In genomic region chr12:14950421-14950820, GRCh38 we compare ENCODE assay signal across 11 cellular contexts. TPM values are rescaled to one million over a fixed set of nuclear protein-coding genes. Genes with fewer than 3 reads are reported as not detected.
DNase-seq lines count a peak whose midpoint lies in the region; ATAC-seq, FAIRE-seq and TF ChIP-seq lines count a peak whose summit lies in the region.
"Had no signal": no experiment of that assay in that cellular context is flagged by ENCODE, and none has a peak within 500 bp of the region (broad histone marks: within the 10 kb centered on the region; RNA-seq: fewer than 3 reads in every experiment).

No MANE protein-coding gene starts in this region.

- no peaks in the 10 kb centered on the region for H4K20me1 ChIP-seq in endothelial cell of umbilical vein (replicated peaks; ENCODE audit: control insufficient read depth, extremely low read depth, insufficient read depth, low read length)

- peak overlapping the region in 9 of 12 donors; percentile 33 to 92 (median 78) for H3K27ac ChIP-seq in heart left ventricle
- H3K27ac ChIP-seq in endothelial cell of umbilical vein (ENCODE audit: insufficient read depth, low read depth, low read length): peak overlapping the region; percentile 94
- peak overlapping the region; percentile 91 for H3K27ac ChIP-seq in thymus (ENCODE audit: low read depth)

- H3K4me1 ChIP-seq in heart left ventricle (peaks cover 5 to 96% (median 59%) of the 10 kb centered on the region in 12 donors), endothelial cell of umbilical vein (ENCODE audit: control insufficient read depth, extremely low read depth, insufficient read depth, low read length) (peaks cover 82% of the 10 kb centered on the region), thymus (ENCODE audit: control insufficient read depth, insufficient read depth, low read length) (peaks cover 57% of the 10 kb centered on the region)

- DNase-seq in heart left ventricle: no peak
- DNase-seq in left cardiac atrium: no peak
- DNase-seq in RPMI7951 (ENCODE audit: low read depth): peak; percentile 55
- DNase-seq in endothelial cell of umbilical vein (ENCODE audit: low read depth, low spot score): no peak
- no peak for DNase-seq in NCI-H446 treated with DMSO at 0.1 percent for 48 hours (lab: John Stamatoyannopoulos, UW)
- DNase-seq in HUDEP-2 (lab: John Stamatoyannopoulos, UW; ENCODE audit: unreplicated experiment in 76 of 76): no peak
- no peak for DNase-seq in RCC 7860 (ENCODE audit: low spot score)
- DNase-seq: body of pancreas, NCI-H2107, psoas muscle had no signal

- TF ChIP-seq CTCF in heart left ventricle (IDR thresholded peaks at IDR 0.05) (no peak), endothelial cell of umbilical vein (IDR thresholded peaks at IDR 0.05; ENCODE audit: extremely low read depth in 1 of 2, insufficient read depth in 1 of 2, low read depth in 1 of 2, low read length in 2 of 2) (no peak)

- H3K9me1 ChIP-seq in endothelial cell of umbilical vein (replicated peaks; ENCODE audit: control insufficient read depth, extremely low read depth, insufficient read depth, low read length): no peaks in the 10 kb centered on the region

- peak overlapping the region in 1 of 12 donors; percentile 18 for H3K4me3 ChIP-seq in heart left ventricle
- no peak overlapping the region for H3K4me3 ChIP-seq in endothelial cell of umbilical vein (replicated peaks in 1 of 3; ENCODE audit: insufficient read depth in 1 of 3, low read depth in 1 of 3, low read length in 3 of 3)
- no peak overlapping the region for H3K4me3 ChIP-seq in thymus (ENCODE audit: low read length)
- H3K4me3 ChIP-seq: body of pancreas, psoas muscle had no signal

- POLR2A ChIA-PET in endothelial cell of umbilical vein (lab: Charles Lee): no interaction called here

- ATAC-seq in heart left ventricle (no peak), left cardiac atrium (no peak)
- ATAC-seq: body of pancreas, psoas muscle had no signal

- BruUV-seq in endothelial cell of umbilical vein (replicated peaks; lab: Mats Ljungman, UMichigan): no TSS peak

- intact Hi-C loops in heart left ventricle (cut with DNase I): loop anchor here in 3 of 10 donors (5.0 kb wide), 3 partner anchors 48 to 108 kb away; partner anchors contain the start of gene ART4 (in 1 of the 3)
- intact Hi-C loops in left cardiac atrium (cut with DNase I): loop anchor here in 1 of 2 donors (5.0 kb wide), 1 partner anchor 63 kb away; the partner anchor contains the start of gene MGP
- intact Hi-C loops in endothelial cell of umbilical vein (cut with micrococcal nuclease): loop anchor here (10.0 kb wide), 1 partner anchor 696 kb away; no protein-coding TSS in a partner anchor

- H3K79me2 ChIP-seq in endothelial cell of umbilical vein (ENCODE audit: control insufficient read depth, insufficient read depth, low read length): peaks cover 70% of the 10 kb centered on the region

- FAIRE-seq in endothelial cell of umbilical vein (lab: Jason Lieb, UNC) (no peak), RCC 7860 (lab: Jason Lieb, UNC) (no peak)

- H3K4me2 ChIP-seq in endothelial cell of umbilical vein (ENCODE audit: insufficient read depth, low read length): no peak overlapping the region

- no peak overlapping the region for H3K9ac ChIP-seq in endothelial cell of umbilical vein (replicated peaks; ENCODE audit: extremely low read depth, insufficient read depth, low read length)

- H3K9me3 ChIP-seq in heart left ventricle (no peaks in the 10 kb centered on the region), endothelial cell of umbilical vein (replicated peaks; ENCODE audit: control insufficient read depth, insufficient read depth, low read length) (no peaks in the 10 kb centered on the region), thymus (ENCODE audit: control insufficient read depth) (no peaks in the 10 kb centered on the region)
- H3K9me3 ChIP-seq: body of pancreas, psoas muscle had no signal

- peaks cover 0 to 56% (median 39%) of the 10 kb centered on the region in 9 donors for H3K36me3 ChIP-seq in heart left ventricle
- peaks cover 13 to 32% of the 10 kb centered on the region in 2 experiments for H3K36me3 ChIP-seq in endothelial cell of umbilical vein (ENCODE audit: control insufficient read depth in 2 of 2, extremely low read depth in 1 of 2, insufficient read depth in 2 of 2, low read length in 2 of 2)
- H3K36me3 ChIP-seq in thymus (ENCODE audit: control insufficient read depth, insufficient read depth): peaks cover 39% of the 10 kb centered on the region

- TF ChIP-seq POLR2A in heart left ventricle (IDR thresholded peaks at IDR 0.05): no peak
- no peak for TF ChIP-seq POLR2A in endothelial cell of umbilical vein (IDR thresholded peaks at IDR 0.05; ENCODE audit: low read depth, low read length)

- dilution Hi-C loops in endothelial cell of umbilical vein (cut with MboI; ENCODE audit: extremely low pct_ligation_motif_present, low sequenced_read_pairs): loop anchor here (10.0 kb wide), 1 partner anchor 116 kb away; no protein-coding TSS in a partner anchor

- no peak overlapping the region for H2AFZ ChIP-seq in endothelial cell of umbilical vein (ENCODE audit: low read depth, low read length)

- H3K27me3 ChIP-seq in heart left ventricle (no peaks in the 10 kb centered on the region), endothelial cell of umbilical vein (ENCODE audit: control insufficient read depth in 2 of 2, insufficient read depth in 2 of 2, low read length in 2 of 2) (no peaks in the 10 kb centered on the region), thymus (ENCODE audit: control insufficient read depth, insufficient read depth) (no peaks in the 10 kb centered on the region)
- H3K27me3 ChIP-seq: body of pancreas had no signal

- WGBS in heart left ventricle, 4 donors: 53 to 68% (median 60%) methylated on average over 4 of the region's 4 CpGs
- WGBS in thymus: 81% methylated on average over 4 of the region's 4 CpGs

- CTCF ChIA-PET in endothelial cell of umbilical vein (lab: Charles Lee): no interaction called here

TF ChIP-seq in endothelial cell of umbilical vein, 7 proteins besides CTCF, POLR2A, EP300 and RAD21:
- TF ChIP-seq FOS (IDR thresholded peaks at IDR 0.05; ENCODE audit: borderline replicate concordance, insufficient read depth, low read length) (no peak), POLR2AphosphoS5 (IDR thresholded peaks at IDR 0.05; ENCODE audit: insufficient read depth, low read depth, low read length) (no peak), EZH2 (IDR thresholded peaks at IDR 0.05; ENCODE audit: borderline replicate concordance, low read depth, low read length, severe bottlenecking) (no peak), MYC (IDR thresholded peaks at IDR 0.05; ENCODE audit: low read depth, low read length) (no peak), MAX (IDR thresholded peaks at IDR 0.05; ENCODE audit: insufficient read depth, insufficient read length) (no peak), GATA2 (IDR thresholded peaks at IDR 0.05; ENCODE audit: insufficient read depth, insufficient read length, low read depth, low read length) (no peak), JUN (IDR thresholded peaks at IDR 0.05; ENCODE audit: borderline replicate concordance, insufficient read depth, insufficient read length, low read depth) (no peak)

RNA-seq across cellular contexts. Expression of gene ARHGDIB, which starts 11.0 kb away (rescaled TPM):
- total RNA-seq in heart left ventricle (100 to 1,000 TPM in 2 of 9 donors, 10 to 100 TPM in 7; 30.5 to 256 (median 53.6) TPM), left cardiac atrium (100 to 1,000 TPM in 1 of 2 donors, 10 to 100 TPM in 1; 80.0 to 118 TPM), endothelial cell of umbilical vein (483 and 550 TPM in 2 replicates)
- polyA plus RNA-seq in heart left ventricle (10 to 100 TPM; 65.8 to 81.5 TPM), endothelial cell of umbilical vein (1,200 and 1,245 TPM in 2 replicates), thymus (820 TPM)
- total RNA-seq in RPMI7951 (2014; rRNA removed; shearing (Covaris generic)): 128 and 175 TPM in 2 replicates
- polyA plus RNA-seq in endothelial cell of umbilical vein (2011; cell fraction: cytosol; rRNA removed): 1,171 and 1,649 TPM in 2 replicates
- polyA plus RNA-seq in endothelial cell of umbilical vein (2011; cell fraction: nucleus; rRNA removed): 559 and 560 TPM in 2 replicates
- polyA plus RNA-seq in endothelial cell of umbilical vein (2012): 796 and 1,005 TPM in 2 replicates
- polyA minus RNA-seq in endothelial cell of umbilical vein: 805 and 875 TPM in 2 replicates
- polyA minus RNA-seq in endothelial cell of umbilical vein (2011; cell fraction: cytosol; rRNA and poly(A)+ RNA removed): not detected
- polyA minus RNA-seq in endothelial cell of umbilical vein (2011; cell fraction: nucleus; rRNA and poly(A)+ RNA removed): 185 and 242 TPM in 2 replicates

RNA-seq across cellular contexts. Expression of gene ERP27, which starts 12.1 kb away (rescaled TPM):
- total RNA-seq in heart left ventricle (under 1 TPM in 7 of 9 donors, not detected in 2; 0.14 to 0.93 (median 0.24) TPM), left cardiac atrium (under 1 TPM; 0.18 to 0.44 TPM), endothelial cell of umbilical vein (0.88 and 1.4 TPM in 2 replicates)
- polyA plus RNA-seq in heart left ventricle (under 1 TPM; 0.12 to 0.15 TPM), endothelial cell of umbilical vein (0.67 and 0.70 TPM in 2 replicates), thymus (4.4 TPM)
- 0.10 TPM in 1 of 2 replicates, not detected in the other for total RNA-seq in RPMI7951 (2014; rRNA removed; shearing (Covaris generic))
- polyA plus RNA-seq in endothelial cell of umbilical vein (2011; cell fraction: cytosol; rRNA removed): 0.75 and 0.98 TPM in 2 replicates
- 2.5 and 3.4 TPM in 2 replicates for polyA plus RNA-seq in endothelial cell of umbilical vein (2011; cell fraction: nucleus; rRNA removed)
- 0.62 and 0.68 TPM in 2 replicates for polyA plus RNA-seq in endothelial cell of umbilical vein (2012)
- 1.9 and 2.9 TPM in 2 replicates for polyA minus RNA-seq in endothelial cell of umbilical vein
- polyA minus RNA-seq in endothelial cell of umbilical vein (2011; cell fraction: cytosol; rRNA and poly(A)+ RNA removed): not detected
- 6.1 and 8.8 TPM in 2 replicates for polyA minus RNA-seq in endothelial cell of umbilical vein (2011; cell fraction: nucleus; rRNA and poly(A)+ RNA removed)

RNA-seq across cellular contexts. Expression of gene PDE6H, which starts 22.4 kb away (rescaled TPM):
- not detected for total RNA-seq in heart left ventricle
- polyA plus RNA-seq in heart left ventricle: not detected
- not detected for total RNA-seq in left cardiac atrium
- not detected in 2 replicates for total RNA-seq in RPMI7951 (2014; rRNA removed; shearing (Covaris generic))
- not detected in 2 replicates for total RNA-seq in endothelial cell of umbilical vein
- polyA plus RNA-seq in endothelial cell of umbilical vein: not detected in 2 replicates
- not detected in 2 replicates for polyA plus RNA-seq in endothelial cell of umbilical vein (2011; cell fraction: cytosol; rRNA removed)
- not detected in 2 replicates for polyA plus RNA-seq in endothelial cell of umbilical vein (2011; cell fraction: nucleus; rRNA removed)
- polyA plus RNA-seq in endothelial cell of umbilical vein (2012): not detected in 2 replicates
- polyA minus RNA-seq in endothelial cell of umbilical vein: not detected in 2 replicates
- polyA minus RNA-seq in endothelial cell of umbilical vein (2011; cell fraction: cytosol; rRNA and poly(A)+ RNA removed): not detected
- polyA minus RNA-seq in endothelial cell of umbilical vein (2011; cell fraction: nucleus; rRNA and poly(A)+ RNA removed): not detected in 2 replicates
- not detected for polyA plus RNA-seq in thymus
- total RNA-seq: body of pancreas, psoas muscle had no signal
- polyA plus RNA-seq: psoas muscle had no signal
